In genomic region chr1:183514235-183514634, GRCh38 we compare ENCODE assay signal across 13 cellular contexts.
"Had no signal": no experiment of that assay in that cellular context is flagged by ENCODE, and none has a peak within 500 bp of the region (broad histone marks: within the 10 kb centered on the region; RNA-seq: fewer than 3 reads in every experiment).

No MANE protein-coding gene starts in this region.

- H3K27ac Mint-ChIP-seq: activated CD4-positive, alpha-beta memory T cell treated with anti-CD3 and anti-CD28 coated beads, Interleukin-2, amount 10 ng/mL, durations not matched to agents 7 days and 5 days; activated naive CD8-positive, alpha-beta T cell treated with anti-CD3 and anti-CD28 coated beads for 36 hours; naive B cell had no signal

- H3K27me3 Mint-ChIP-seq: activated CD4-positive, alpha-beta memory T cell treated with anti-CD3 and anti-CD28 coated beads, Interleukin-2, amount 10 ng/mL, durations not matched to agents 7 days and 5 days; activated naive CD8-positive, alpha-beta T cell treated with anti-CD3 and anti-CD28 coated beads for 36 hours; naive B cell had no signal

- H2AFZ ChIP-seq: hepatocyte had no signal

- H3K27me3 ChIP-seq: hepatocyte, tibial artery, vagina had no signal

- FAIRE-seq: colon, small intestine had no signal

- H3K9me3 ChIP-seq: lower lobe of right lung, tibial artery, vagina had no signal

- ATAC-seq: lower lobe of right lung had no signal

- H3K4me3 Mint-ChIP-seq: activated CD4-positive, alpha-beta memory T cell treated with anti-CD3 and anti-CD28 coated beads, Interleukin-2, amount 10 ng/mL, durations not matched to agents 7 days and 5 days; activated naive CD8-positive, alpha-beta T cell treated with anti-CD3 and anti-CD28 coated beads for 36 hours; activated T-cell treated with anti-CD3 and anti-CD28 coated beads, Interleukin-2, amount 50 U/mL, for 72 hours; naive B cell had no signal

- H3K4me3 ChIP-seq: hepatocyte, lower lobe of right lung, tibial artery, vagina had no signal

- H3K27ac ChIP-seq: lower lobe of right lung, tibial artery, vagina had no signal

- DNase-seq: activated CD4-positive, alpha-beta memory T cell treated with anti-CD3 and anti-CD28 coated beads, Interleukin-2, amount 10 ng/mL, durations not matched to agents 7 days and 5 days; activated CD8-positive, alpha-beta memory T cell treated with anti-CD3 and anti-CD28 coated beads, Interleukin-2, amount 50 U/mL, for 4 hours; activated gamma-delta T cell treated with Interleukin-2 at 50 U/mL for 16 hours; activated naive CD8-positive, alpha-beta T cell treated with anti-CD3 and anti-CD28 coated beads for 36 hours; activated T-cell treated with anti-CD3 and anti-CD28 coated beads, Interleukin-2, amount 50 U/mL, for 72 hours; lower lobe of right lung; naive B cell; T1000; tibial artery had no signal

- H3K9me3 Mint-ChIP-seq: activated CD4-positive, alpha-beta memory T cell treated with anti-CD3 and anti-CD28 coated beads, Interleukin-2, amount 10 ng/mL, durations not matched to agents 7 days and 5 days; activated naive CD8-positive, alpha-beta T cell treated with anti-CD3 and anti-CD28 coated beads for 36 hours; activated T-cell treated with anti-CD3 and anti-CD28 coated beads, Interleukin-2, amount 50 U/mL, for 72 hours; naive B cell had no signal
